ENCODE assay signal across 20 cellular contexts in the genomic region with DNA sequence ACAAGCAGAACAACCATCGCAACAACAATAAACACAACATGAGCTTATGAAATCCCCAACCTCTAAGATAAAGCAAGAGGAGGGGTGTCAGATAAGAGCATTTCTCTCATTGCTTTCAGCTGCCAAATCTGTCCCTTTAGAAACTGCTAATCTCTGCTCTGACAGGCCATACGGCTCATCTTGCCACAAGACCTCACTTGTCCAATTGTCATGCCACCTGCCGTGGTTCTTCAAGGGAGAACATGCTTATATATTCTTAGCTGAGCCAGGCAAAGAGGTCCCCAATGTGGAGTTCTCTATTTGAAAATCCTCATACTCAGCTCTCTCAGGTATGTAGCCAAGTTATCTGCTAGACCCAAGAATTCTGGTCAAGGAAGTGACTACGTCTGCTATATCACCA.
A peak's percentile ranks its signal among the peaks of the same experiment; 100 is the strongest.
DNase-seq lines count a peak whose midpoint lies in the region; ATAC-seq, FAIRE-seq and TF ChIP-seq lines count a peak whose summit lies in the region.
"Had no signal": no experiment of that assay in that cellular context is flagged by ENCODE, and none has a peak within 500 bp of the region (broad histone marks: within the 10 kb centered on the region; RNA-seq: fewer than 3 reads in every experiment).

No MANE protein-coding gene starts in this region.

- FAIRE-seq in frontal cortex (lab: Jason Lieb, UNC) = no peak
- FAIRE-seq: A204.1, G401.6, GM12891 had no signal

- ATAC-seq in GM18873 (IDR thresholded peaks at IDR 0.05; ENCODE audit: low FRiP score, unreplicated experiment) = no peak
- ATAC-seq: GM23338 had no signal

- H3K9me3 Mint-ChIP-seq in nephron (peaks cover 3% of the 10 kb centered on the region), glutamatergic neuron (ENCODE audit: unreplicated experiment) (no peaks in the 10 kb centered on the region)
- H3K9me3 Mint-ChIP-seq: CD4-positive, alpha-beta T cell; GM23338 had no signal

- H3K27ac Mint-ChIP-seq in nephron (peak overlapping the region; percentile 5 to 36 (median 12)), glutamatergic neuron (ENCODE audit: unreplicated experiment) (no peak overlapping the region)
- H3K27ac Mint-ChIP-seq: B cell; CD4-positive, alpha-beta T cell; GM23338 had no signal

- no peaks in the 10 kb centered on the region for H3K27me3 ChIP-seq in WERI-Rb-1 (ENCODE audit: insufficient read depth, low read depth, severe bottlenecking)

- H3K36me3 Mint-ChIP-seq in nephron (ENCODE audit: low read depth) (no peaks in the 10 kb centered on the region), glutamatergic neuron (ENCODE audit: unreplicated experiment) (no peaks in the 10 kb centered on the region)

- H3K4me3 Mint-ChIP-seq in nephron (no peak overlapping the region), glutamatergic neuron (ENCODE audit: unreplicated experiment) (no peak overlapping the region)
- H3K4me3 Mint-ChIP-seq: B cell; CD4-positive, alpha-beta T cell; GM23338 had no signal

- H3K27me3 Mint-ChIP-seq in nephron (ENCODE audit: low read depth) = peaks cover 8% of the 10 kb centered on the region
- no peaks in the 10 kb centered on the region for H3K27me3 Mint-ChIP-seq in glutamatergic neuron (ENCODE audit: unreplicated experiment)

- peak overlapping the region; percentile 27 for H3K27ac ChIP-seq in WERI-Rb-1

- no peaks in the 10 kb centered on the region for H3K36me3 ChIP-seq in WERI-Rb-1

- DNase-seq in NCI-H82 (lab: John Stamatoyannopoulos, UW) (peak; percentile 64), NCI-H82 treated with DMSO at 0.1 percent for 48 hours (lab: John Stamatoyannopoulos, UW; ENCODE audit: unreplicated experiment) (no peak), NCI-H524 (lab: John Stamatoyannopoulos, UW) (peak; percentile 88 to 96), WERI-Rb-1 (peak; percentile 82), frontal cortex (ENCODE audit: low spot score in 2 of 2) (no peak), glutamatergic neuron (no peak)
- DNase-seq: C1 segment of cervical spinal cord; Calu3; CD4-positive, alpha-beta T cell; DMS153; DMS79 treated with DMSO at 0.1 percent for 48 hours; EL; H7 had no signal

- no peak for TF ChIP-seq CTCF in WERI-Rb-1 (IDR thresholded peaks at IDR 0.05; ENCODE audit: low read depth, low read length)
- TF ChIP-seq CTCF in nephron (IDR thresholded peaks at IDR 0.05; ENCODE audit: unreplicated experiment in 3 of 3) = no peak
- no peak for TF ChIP-seq CTCF in glutamatergic neuron (IDR thresholded peaks at IDR 0.05; ENCODE audit: partially characterized antibody, unreplicated experiment)

- H3K4me1 Mint-ChIP-seq in nephron = peaks cover 49% of the 10 kb centered on the region
- H3K4me1 Mint-ChIP-seq in glutamatergic neuron (ENCODE audit: low read depth, unreplicated experiment) = peaks cover 7% of the 10 kb centered on the region
- H3K4me1 Mint-ChIP-seq: B cell had no signal

- H3K4me3 ChIP-seq in WERI-Rb-1 (ENCODE audit: low read depth, low read length) = no peak overlapping the region
- H3K4me3 ChIP-seq: GM23338 had no signal

- no peaks in the 10 kb centered on the region for H3K9me3 ChIP-seq in WERI-Rb-1 (ENCODE audit: severe bottlenecking)

Comparison
In these comparisons a context has a peak if more than half of its experiments do, and no peak if none do; other contexts are left out.
1. DNase-seq: peak in NCI-H82 (single experiment), NCI-H524 (2 of 2) and WERI-Rb-1 (single experiment); none in NCI-H82 treated with DMSO at 0.1 percent for 48 hours (single experiment), frontal cortex (0 of 2) and glutamatergic neuron (single experiment).